10 cellular contexts compared by ENCODE assay signal in the genomic region with DNA sequence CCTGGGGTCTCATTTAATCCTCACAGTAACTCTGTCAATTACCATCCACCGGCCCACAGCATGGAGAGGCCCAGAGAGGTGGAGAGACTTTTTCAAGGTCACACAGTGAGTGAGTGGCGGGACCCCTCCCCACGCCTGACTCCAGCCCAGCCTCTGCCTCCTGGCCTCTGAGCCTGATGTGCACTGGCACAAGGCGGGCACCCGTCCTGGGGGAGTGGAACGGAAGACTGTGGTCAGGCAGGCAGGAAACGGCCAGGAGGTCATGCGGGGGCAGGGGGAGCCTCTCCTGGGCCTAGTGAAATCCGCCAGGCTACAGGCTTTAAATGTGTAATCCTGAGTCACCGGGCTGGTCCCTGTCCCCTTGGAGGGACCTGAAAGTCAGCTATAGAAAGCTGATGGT. TPM values are rescaled to one million over a fixed set of nuclear protein-coding genes. Genes with fewer than 3 reads are reported as not detected.
DNase-seq lines count a peak whose midpoint lies in the region; ATAC-seq and TF ChIP-seq lines count a peak whose summit lies in the region.
"Had no signal": no experiment of that assay in that cellular context is flagged by ENCODE, and none has a peak within 500 bp of the region (broad histone marks: within the 10 kb centered on the region; RNA-seq: fewer than 3 reads in every experiment).

No MANE protein-coding gene starts in this region.

- ATAC-seq in T-helper 17 cell (peak; percentile 35), left lung (peak; percentile 38), HG02970 (IDR thresholded peaks at IDR 0.05; ENCODE audit: low FRiP score, unreplicated experiment) (no peak), HG02840 (IDR thresholded peaks at IDR 0.05; ENCODE audit: low FRiP score, unreplicated experiment) (no peak)

- H3F3A ChIP-seq in GM23248 (ENCODE audit: insufficient read depth): no peaks in the 10 kb centered on the region

- H3K27me3 Mint-ChIP-seq in T-helper 17 cell: no peaks in the 10 kb centered on the region

- no peak overlapping the region for H3K27ac Mint-ChIP-seq in T-helper 17 cell

- in situ Hi-C loops in GM23248 (cut with MboI): no loop called here

- no peak overlapping the region for H3K4me3 ChIP-seq in GM23248
- no peak overlapping the region for H3K4me3 ChIP-seq in left lung

- intact Hi-C loops in left lung (cut with DNase I): no loop called here

- H3K36me3 ChIP-seq in GM23248 (ENCODE audit: low read depth) (peaks cover 3% of the 10 kb centered on the region; the same call in 1 of the 2 replicates), left lung (no peaks in the 10 kb centered on the region)

- H3K36me3 Mint-ChIP-seq in T-helper 17 cell (ENCODE audit: low read depth): no peaks in the 10 kb centered on the region

- H3K4me1 ChIP-seq in GM23248 (ENCODE audit: insufficient read depth): peaks cover 12% of the 10 kb centered on the region
- peaks cover 11 to 64% of the 10 kb centered on the region in 2 donors for H3K4me1 ChIP-seq in left lung

- no peak overlapping the region for H3K4me3 Mint-ChIP-seq in T-helper 17 cell

- H3K27ac ChIP-seq in GM23248 (peak overlapping the region; percentile 42; the same call in 1 of the 2 replicates), left lung (no peak overlapping the region)

- peaks cover 10% of the 10 kb centered on the region for H3K79me2 ChIP-seq in GM23248 (ENCODE audit: insufficient read depth)

- no peaks in the 10 kb centered on the region for H3K9me2 ChIP-seq in GM23248 (ENCODE audit: insufficient read depth)

- no peaks in the 10 kb centered on the region for H4K20me1 ChIP-seq in GM23248 (ENCODE audit: insufficient read depth)

- 16 to 22% methylated on average over 10 of the region's 10 CpGs for WGBS in GM23248 (ENCODE audit: low coverage in 1 of 2, low lambda C conversion rate in 2 of 2, missing lambda C conversion rate in 2 of 2), 2 experiments

- H3K4me1 Mint-ChIP-seq in T-helper 17 cell: peaks cover 10% of the 10 kb centered on the region

- H3K27me3 ChIP-seq in GM23248 (replicated peaks; ENCODE audit: insufficient read depth): no peaks in the 10 kb centered on the region
- no peaks in the 10 kb centered on the region for H3K27me3 ChIP-seq in left lung

- no peaks in the 10 kb centered on the region for H3K9me3 ChIP-seq in GM23248 (ENCODE audit: low read depth)
- no peaks in the 10 kb centered on the region for H3K9me3 ChIP-seq in T-helper 17 cell (ENCODE audit: control insufficient read depth, low read length, poor library complexity, severe bottlenecking)
- no peaks in the 10 kb centered on the region for H3K9me3 ChIP-seq in left lung

- H2AFZ ChIP-seq in GM23248: no peak overlapping the region

- H3K4me2 ChIP-seq in GM23248 (ENCODE audit: unreplicated experiment): peak overlapping the region; percentile 44

- peak overlapping the region; percentile 13; the same call in 1 of the 2 replicates for H3K9ac ChIP-seq in GM23248

- TF ChIP-seq CTCF in left lung (IDR thresholded peaks at IDR 0.05): no peak

- DNase-seq in A172 (ENCODE audit: low spot score) (peak; percentile 92), GM23248 (peak; percentile 80), T-helper 17 cell (no peak), left lung (peak; percentile 45 to 83), cerebellum (ENCODE audit: low spot score) (no peak)
- no peak for DNase-seq in effector CD8-positive, alpha-beta T cell (lab: John Stamatoyannopoulos, UW)
- DNase-seq: activated CD8-positive, alpha-beta memory T cell treated with anti-CD3 and anti-CD28 coated beads for 24 hours; NCI-H1694 treated with DMSO at 0.1 percent for 48 hours had no signal

RNA-seq across cellular contexts. Expression of gene ZCCHC24, which starts 32.2 kb away (rescaled TPM):
- 10.7 and 12.2 TPM in 2 replicates for total RNA-seq in A172 (2014; rRNA removed; shearing (Covaris generic))
- 30.3 and 34.0 TPM in 2 replicates for total RNA-seq in GM23248 (2014; rRNA removed; shearing (Covaris generic))
- polyA plus RNA-seq in GM23248 (2016; fragmentation: Nextera tagmentation; extraction: Ambion mirVana): 29.3 and 30.4 TPM in 2 replicates
- total RNA-seq in T-helper 17 cell: 1 to 10 TPM; 1.1 to 1.3 TPM
- total RNA-seq in left lung: 10 to 100 TPM; 31.2 to 42.4 TPM
- total RNA-seq in cerebellum: 18.9 TPM

Comparison
In these comparisons a context has a peak if more than half of its experiments do, and no peak if none do; other contexts are left out.
1. DNase-seq: peak in A172 (single experiment), GM23248 (single experiment) and left lung (2 of 2); none in T-helper 17 cell (0 of 3), cerebellum (single experiment) and effector CD8-positive, alpha-beta T cell (single experiment).
2. ATAC-seq: peak in T-helper 17 cell (single experiment) and left lung (single experiment); none in HG02970 (single experiment) and HG02840 (single experiment).